In the genomic region with DNA sequence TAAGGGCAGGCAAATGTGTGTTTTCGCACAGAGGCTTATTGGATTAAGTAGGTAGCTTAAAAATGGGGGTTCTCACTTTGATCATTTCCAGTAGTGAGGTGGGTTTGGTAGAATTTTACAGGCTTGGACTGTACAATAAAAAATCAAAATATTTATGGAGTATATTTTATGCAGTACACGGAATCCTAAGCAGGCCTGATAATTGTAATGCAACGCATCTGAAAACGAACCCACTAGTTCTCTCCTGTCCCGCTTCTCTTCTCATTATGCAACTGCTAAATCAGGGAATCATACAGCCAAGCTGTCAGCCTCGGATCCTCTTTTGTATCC, we compare ENCODE assay signal across 8 cellular contexts. TPM values are rescaled to one million over a fixed set of nuclear protein-coding genes. Genes with fewer than 3 reads are reported as not detected.
DNase-seq lines count a peak whose midpoint lies in the region; ATAC-seq, FAIRE-seq and TF ChIP-seq lines count a peak whose summit lies in the region.

No MANE protein-coding gene starts in this region.

- H3K4me2 ChIP-seq in K562 (ENCODE audit: insufficient read depth, low read length), result peak overlapping the region; percentile 89

- H3K9ac ChIP-seq in K562 (ENCODE audit: insufficient read depth in 1 of 2, low read depth in 2 of 2, low read length in 2 of 2), result no peak overlapping the region; a peak in 2 of 4 replicates

- no peaks in the 10 kb centered on the region; a peak in 1 of 5 replicates for H3K27me3 ChIP-seq in K562 (ENCODE audit: control insufficient read depth in 2 of 2, insufficient read depth in 2 of 2, low read length in 2 of 2)

- H3K4me3 Mint-ChIP-seq in CD14-positive monocyte (peak overlapping the region; percentile 91 to 95), natural killer cell (peak overlapping the region; percentile 95)

- CTCF ChIA-PET in K562 (lab: Yijun Ruan, JAX; ENCODE audit: low intra/inter-chr PET ratio), result interaction anchor here (0.5 to 1.2 kb wide), 2 partner anchors 489 to 889 kb away, joined by 3 to 4 read pairs; no protein-coding TSS in a partner anchor

- no peak overlapping the region for H3K4me3 ChIP-seq in K562

- H3K27ac Mint-ChIP-seq in CD14-positive monocyte (peak overlapping the region in 6 of 7 donors; percentile 72 to 96 (median 92)), natural killer cell (peak overlapping the region; percentile 94 to 96)

- 0 out of 2 replicates have a peak, but pooled peaks cover 1% of the 10 kb centered on the region for H3K9me3 ChIP-seq in K562 (replicated peaks; ENCODE audit: control insufficient read depth, insufficient read depth, low read depth, low read length)

- H3K9me3 Mint-ChIP-seq in CD14-positive monocyte (no peaks in the 10 kb centered on the region), natural killer cell (no peaks in the 10 kb centered on the region)

- H2AFZ ChIP-seq in K562 (ENCODE audit: low read depth, low read length), result peak overlapping the region; percentile 99

- peaks cover 47% of the 10 kb centered on the region for H3K79me2 ChIP-seq in K562 (ENCODE audit: control insufficient read depth, insufficient read depth, low read length)

- no peak for DNase-seq in CD14-positive monocyte (ENCODE audit: low spot score)
- no peak for DNase-seq in K562 (ENCODE audit: extremely low read depth in 1 of 4, low spot score in 3 of 4)
- DNase-seq in natural killer cell, result no peak
- no peak for DNase-seq in stimulated activated CD4-positive, alpha-beta T cell treated with anti-CD3 and anti-CD28 coated beads, Interleukin-2, amount 100 ng/mL, for 24 hours
- no peak for DNase-seq in D341Med (ENCODE audit: low spot score)
- DNase-seq in mucosa of gallbladder (ENCODE audit: low spot score), result no peak

- H3K4me1 Mint-ChIP-seq in CD14-positive monocyte, result peaks cover 24% of the 10 kb centered on the region
- peaks cover 37 to 43% of the 10 kb centered on the region in 2 donors for H3K4me1 Mint-ChIP-seq in natural killer cell

- FAIRE-seq in K562 (lab: Jason Lieb, UNC), result no peak

- in situ Hi-C loops in K562 (cut with MboI), result no loop called here

- no TSS peak for BruUV-seq in K562 (replicated peaks; lab: Mats Ljungman, UMichigan)

- no peak for TF ChIP-seq EP300 in K562 (IDR thresholded peaks at IDR 0.05; ENCODE audit: low read length)

- peak overlapping the region; percentile 47; the same call in 2 of the 3 replicates for H3K27ac ChIP-seq in K562 (ENCODE audit: extremely low read depth, low read depth, low read length)

- peaks cover 0 to 18% of the 10 kb centered on the region in 2 experiments; a peak in 2 of 5 replicates for H3K4me1 ChIP-seq in K562 (replicated peaks in 1 of 2; ENCODE audit: control insufficient read depth in 2 of 2, insufficient read depth in 2 of 2, low read length in 2 of 2)

- peak; percentile 1 for ATAC-seq in HG03439 (IDR thresholded peaks at IDR 0.05; ENCODE audit: unreplicated experiment)
- ATAC-seq in K562, result no peak
- no peak for ATAC-seq in natural killer cell
- ATAC-seq in GM21367 (IDR thresholded peaks at IDR 0.05; ENCODE audit: unreplicated experiment), result no peak

- peaks cover 8% of the 10 kb centered on the region; the same call in 1 of the 3 replicates for H3K36me3 ChIP-seq in K562 (ENCODE audit: control insufficient read depth, insufficient read depth, low read length)

- H3K9me1 ChIP-seq in K562 (ENCODE audit: control insufficient read depth, insufficient read depth, low read length), result no peaks in the 10 kb centered on the region

- WGBS in K562 (ENCODE audit: insufficient coverage, low coverage, missing lambda C conversion rate), result 29% methylated on average over 6 of the region's 6 CpGs

- H3K36me3 Mint-ChIP-seq in CD14-positive monocyte (peaks cover 0 to under 1% of the 10 kb centered on the region in 2 donors), natural killer cell (no peaks in the 10 kb centered on the region)

- no peak for TF ChIP-seq RAD21 in K562 (CRISPR knock-in tag; conservative IDR thresholded peaks at IDR 0.05 in 1 of 2, IDR thresholded peaks at IDR 0.05 in 1 of 2)

- H4K20me1 ChIP-seq in K562 (replicated peaks; ENCODE audit: control insufficient read depth, insufficient read depth, low read length), result no peaks in the 10 kb centered on the region

- intact Hi-C loops in CD14-positive monocyte (cut with micrococcal nuclease) (no loop called here), K562 (cut with micrococcal nuclease) (loop anchor here (5.0 kb wide), 2 partner anchors 603 to 733 kb away; no protein-coding TSS in a partner anchor), natural killer cell (cut with micrococcal nuclease) (loop anchor here (1.0 kb wide), 1 partner anchor 889 kb away; no protein-coding TSS in a partner anchor)

- POLR2A ChIA-PET in K562 (lab: Yijun Ruan, JAX), result interaction anchor here (0.7 to 1.3 kb wide), 6 partner anchors 10 to 1611 kb away, joined by 3 to 7 read pairs (median 3); no protein-coding TSS in a partner anchor

- TF ChIP-seq POLR2A in K562 (conservative IDR thresholded peaks at IDR 0.05), result no peak

- H3K27me3 Mint-ChIP-seq in CD14-positive monocyte (ENCODE audit: low read depth in 3 of 3), result peaks cover 0 to 2% (median 2%) of the 10 kb centered on the region in 3 donors
- peaks cover 0 to 14% of the 10 kb centered on the region in 2 donors for H3K27me3 Mint-ChIP-seq in natural killer cell (ENCODE audit: low read depth in 2 of 2)

- TF ChIP-seq CTCF in CD14-positive monocyte (IDR thresholded peaks at IDR 0.05) (peak; percentile 56), K562 (IDR thresholded peaks at IDR 0.05 in 2 of 3, conservative IDR thresholded peaks at IDR 0.05 in 1 of 3; ENCODE audit: insufficient read depth in 2 of 3, low read depth in 1 of 3, low read length in 3 of 3) (no peak; a peak in 1 of 6 replicates), natural killer cell (IDR thresholded peaks at IDR 0.05) (no peak)

TF ChIP-seq in K562, 482 proteins besides CTCF, POLR2A, EP300 and RAD21 (continues in another document):
- TF ChIP-seq STAG1 (CRISPR knock-in tag; IDR thresholded peaks at IDR 0.05; ENCODE audit: borderline replicate concordance) (0 out of 2 replicates have a peak, but pooled peaks have one; percentile 33), ATF7 (IDR thresholded peaks at IDR 0.05) (peak; percentile 5; the same call in 1 of the 2 replicates), MEF2A (IDR thresholded peaks at IDR 0.05; ENCODE audit: control insufficient read depth, low read depth, low read length) (no peak), ZBTB7A (IDR thresholded peaks at IDR 0.05; ENCODE audit: borderline replicate concordance, control insufficient read depth, low read depth, low read length) (no peak), L3MBTL2 (IDR thresholded peaks at IDR 0.05) (peak; percentile 27; the same call in 1 of the 2 replicates), TFAM (CRISPR knock-in tag; conservative IDR thresholded peaks at IDR 0.05) (no peak), CCAR2 (IDR thresholded peaks at IDR 0.05; ENCODE audit: low read depth, low read length) (no peak), CXXC5 (CRISPR knock-in tag; IDR thresholded peaks at IDR 0.05) (0 out of 2 replicates have a peak, but pooled peaks have one; percentile 10), ZNF217 (CRISPR knock-in tag; IDR thresholded peaks at IDR 0.05) (no peak)
- TF ChIP-seq, protein P1, sequence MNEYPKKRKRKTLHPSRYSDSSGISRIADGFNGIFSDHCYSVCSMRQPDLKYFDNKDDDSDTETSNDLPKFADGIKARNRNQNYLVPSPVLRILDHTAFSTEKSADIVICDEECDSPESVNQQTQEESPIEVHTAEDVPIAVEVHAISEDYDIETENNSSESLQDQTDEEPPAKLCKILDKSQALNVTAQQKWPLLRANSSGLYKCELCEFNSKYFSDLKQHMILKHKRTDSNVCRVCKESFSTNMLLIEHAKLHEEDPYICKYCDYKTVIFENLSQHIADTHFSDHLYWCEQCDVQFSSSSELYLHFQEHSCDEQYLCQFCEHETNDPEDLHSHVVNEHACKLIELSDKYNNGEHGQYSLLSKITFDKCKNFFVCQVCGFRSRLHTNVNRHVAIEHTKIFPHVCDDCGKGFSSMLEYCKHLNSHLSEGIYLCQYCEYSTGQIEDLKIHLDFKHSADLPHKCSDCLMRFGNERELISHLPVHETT (CRISPR knock-in tag; conservative IDR thresholded peaks at IDR 0.05 in 1 of 2, IDR thresholded peaks at IDR 0.05 in 1 of 2), result peak in 1 of 2 experiments; percentile 4; a peak in 1 of 4 replicates
- TF ChIP-seq, protein P2, sequence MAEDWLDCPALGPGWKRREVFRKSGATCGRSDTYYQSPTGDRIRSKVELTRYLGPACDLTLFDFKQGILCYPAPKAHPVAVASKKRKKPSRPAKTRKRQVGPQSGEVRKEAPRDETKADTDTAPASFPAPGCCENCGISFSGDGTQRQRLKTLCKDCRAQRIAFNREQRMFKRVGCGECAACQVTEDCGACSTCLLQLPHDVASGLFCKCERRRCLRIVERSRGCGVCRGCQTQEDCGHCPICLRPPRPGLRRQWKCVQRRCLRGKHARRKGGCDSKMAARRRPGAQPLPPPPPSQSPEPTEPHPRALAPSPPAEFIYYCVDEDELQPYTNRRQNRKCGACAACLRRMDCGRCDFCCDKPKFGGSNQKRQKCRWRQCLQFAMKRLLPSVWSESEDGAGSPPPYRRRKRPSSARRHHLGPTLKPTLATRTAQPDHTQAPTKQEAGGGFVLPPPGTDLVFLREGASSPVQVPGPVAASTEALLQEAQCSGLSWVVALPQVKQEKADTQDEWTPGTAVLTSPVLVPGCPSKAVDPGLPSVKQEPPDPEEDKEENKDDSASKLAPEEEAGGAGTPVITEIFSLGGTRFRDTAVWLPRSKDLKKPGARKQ (CRISPR knock-in tag; IDR thresholded peaks at IDR 0.05), result 0 out of 2 replicates have a peak, but pooled peaks have one; percentile 62

RNA-seq across cellular contexts. Expression of a gene that starts 0.4 kb away (rescaled TPM):
- 10 to 100 TPM; 11.7 to 17.9 TPM for polyA plus RNA-seq in CD14-positive monocyte
- total RNA-seq in K562 (2011; cell fraction: chromatin; rRNA removed; ENCODE audit: low replicate concordance), result 5.0 and 15.5 TPM in 2 replicates
- 4.3 and 5.4 TPM in 2 replicates for total RNA-seq in K562 (2011; cell fraction: nucleolus; rRNA removed)
- 7.3 and 10.8 TPM in 2 replicates for total RNA-seq in K562 (2011; cell fraction: nucleoplasm; rRNA removed)
- total RNA-seq in K562 (2014; rRNA removed), result 25.2 and 25.6 TPM in 2 replicates
- total RNA-seq in K562 (2014; rRNA removed; fragmentation: Illumina TruSeq; extraction: Trizol), result 39.0 and 44.0 TPM in 2 replicates
- total RNA-seq in K562 (2015; rRNA removed; fragmentation: Illumina TruSeq; extraction: Trizol), result 35.3 and 39.1 TPM in 2 replicates
- 27.0 and 31.5 TPM in 2 replicates for total RNA-seq in K562 (2021)
- polyA plus RNA-seq in K562 (2011; rRNA removed), result 19.4 and 31.6 TPM in 2 replicates
- polyA plus RNA-seq in K562 (2011; cell fraction: cytosol; rRNA removed), result 7.3 and 12.8 TPM in 2 replicates
- 8.0 and 9.5 TPM in 2 replicates for polyA plus RNA-seq in K562 (2011; cell fraction: nucleus; rRNA removed)
- polyA plus RNA-seq in K562 (2012), result 12.7 and 18.9 TPM in 2 replicates
- 25.9 and 32.7 TPM in 2 replicates for polyA plus RNA-seq in K562 (2014; fragmentation: Illumina TruSeq; extraction: Trizol)
- 10 to 100 TPM; 93.5 to 95.3 TPM for polyA plus RNA-seq in K562 (2014; fragmentation: Nextera tagmentation; extraction: Ambion mirVana)
- 17.5 and 18.4 TPM in 2 replicates for polyA plus RNA-seq in K562 (2014; rRNA removed)
- 43.7 and 45.6 TPM in 2 replicates for polyA minus RNA-seq in K562 (2011; rRNA and poly(A)+ RNA removed)
- 12.3 and 16.8 TPM in 2 replicates for polyA minus RNA-seq in K562 (2011; cell fraction: cytosol; rRNA and poly(A)+ RNA removed)
- 12.4 and 14.1 TPM in 2 replicates for polyA minus RNA-seq in K562 (2011; cell fraction: nucleus; rRNA and poly(A)+ RNA removed)
- total RNA-seq in natural killer cell, result 10 to 100 TPM; 25.9 to 38.5 (median 31.3) TPM
- total RNA-seq in mucosa of gallbladder, result 7.3 TPM

Comparison
In these comparisons a context has a peak if more than half of its experiments do, and no peak if none do; other contexts are left out.
1. intact Hi-C loops: an anchor here in K562 (5.0 kb wide) and natural killer cell (1.0 kb wide); none called in CD14-positive monocyte.